In the genomic region with DNA sequence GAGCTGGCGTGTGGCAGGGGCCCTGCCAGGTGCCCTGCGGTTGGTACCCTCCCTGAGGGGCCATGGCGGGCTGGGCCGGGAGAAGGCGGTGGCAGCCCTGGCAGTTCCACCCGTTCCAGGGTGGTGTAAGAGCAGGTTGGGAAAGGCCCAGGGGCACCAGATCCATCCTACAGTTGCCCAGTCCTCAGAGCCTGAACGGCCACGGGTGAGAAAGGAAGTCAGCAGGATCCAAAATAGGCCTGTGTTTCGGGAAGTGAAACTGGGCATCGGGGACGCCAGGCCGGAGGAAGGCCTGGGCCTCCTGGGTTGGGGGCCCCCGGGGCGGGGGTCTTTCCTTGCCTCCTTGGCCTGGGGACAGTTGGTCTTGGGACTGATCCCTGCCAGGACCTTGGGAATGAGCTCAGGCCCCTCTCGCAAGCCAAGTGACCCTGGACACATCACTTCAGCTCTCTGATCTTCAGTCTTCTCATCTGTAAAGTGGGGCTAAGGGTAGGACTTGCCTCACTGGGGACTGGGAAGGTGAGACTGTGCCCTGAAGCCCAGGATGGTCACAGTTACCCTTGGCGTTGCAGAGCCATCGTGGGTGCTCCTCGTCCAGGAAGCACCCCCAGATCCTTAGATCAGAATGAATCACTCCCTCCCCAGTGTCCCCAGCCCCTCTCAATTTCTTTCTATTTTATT, we compare ENCODE assay signal across 19 cellular contexts. TPM values are rescaled to one million over a fixed set of nuclear protein-coding genes. Genes with fewer than 3 reads are reported as not detected.
A peak's percentile ranks its signal among the peaks of the same experiment; 100 is the strongest.
DNase-seq lines count a peak whose midpoint lies in the region; ATAC-seq and TF ChIP-seq lines count a peak whose summit lies in the region.
"Had no signal": no experiment of that assay in that cellular context is flagged by ENCODE, and none has a peak within 500 bp of the region (broad histone marks: within the 10 kb centered on the region; RNA-seq: fewer than 3 reads in every experiment).

No MANE protein-coding gene starts in this region.

- CTCF ChIA-PET in OCI-LY7 (lab: Charles Lee; ENCODE audit: unreplicated experiment): no interaction called here

- intact Hi-C loops in OCI-LY7 (cut with micrococcal nuclease; ENCODE audit: unreplicated experiment) (no loop called here), left ventricle myocardium superior (cut with micrococcal nuclease) (no loop called here)

- H3K4me3 ChIP-seq in OCI-LY7 (ENCODE audit: low read depth, low read length, poor library complexity, severe bottlenecking): peak overlapping the region; percentile 53
- H3K4me3 ChIP-seq: thyroid gland had no signal

- DNase-seq in OCI-LY7 (ENCODE audit: low spot score): peak; percentile 84
- DNase-seq in left ventricle myocardium superior: no peak
- DNase-seq in stimulated activated naive B cell treated with anti-CD40 and anti-IgM and Interleukin-4, amounts not matched to agents 10 μg/mL and 1 μg/mL and 100 μg/mL, for 72 hours: no peak
- no peak for DNase-seq in GDM1 (lab: John Stamatoyannopoulos, UW)
- DNase-seq in T1000 (lab: John Stamatoyannopoulos, UW): no peak
- DNase-seq in cerebellar cortex (ENCODE audit: low spot score): no peak
- no peak for DNase-seq in stimulated activated naive CD8-positive, alpha-beta T cell treated with anti-CD3 and anti-CD28 coated beads, Interleukin-15, Interleukin-2, amounts not matched to agents 100 U/mL and 50 U/mL, for 24 hours
- DNase-seq: activated CD4-positive, CD25-positive, alpha-beta regulatory T cell; activated effector memory CD4-positive, alpha-beta T cell treated with anti-CD3 and anti-CD28 coated beads, Interleukin-2, amount 50 U/mL, for 16 hours; CD4-positive, CD25-positive, alpha-beta regulatory T cell; DND-41; foreskin fibroblast; mesendoderm; NCI-H226; stimulated activated CD4-positive, alpha-beta T cell treated with anti-CD3 and anti-CD28 coated beads, Interleukin-4, amount 100 ng/mL, for 24 hours; T-cell; thyroid gland had no signal

- H3K4me1 ChIP-seq in OCI-LY7 (ENCODE audit: insufficient read depth, low read length, poor library complexity, severe bottlenecking): peaks cover 43% of the 10 kb centered on the region
- H3K4me1 ChIP-seq: thyroid gland had no signal

- no peaks in the 10 kb centered on the region for H4K20me1 ChIP-seq in OCI-LY7 (ENCODE audit: insufficient read depth, low read length)

- H3K9me3 Mint-ChIP-seq in IgD-negative memory B cell: no peaks in the 10 kb centered on the region
- H3K9me3 Mint-ChIP-seq in stimulated activated naive B cell treated with anti-CD40 and anti-IgM and Interleukin-4, amounts not matched to agents 10 μg/mL and 1 μg/mL and 100 μg/mL, for 72 hours: no peaks in the 10 kb centered on the region
- H3K9me3 Mint-ChIP-seq: CD4-positive, CD25-positive, alpha-beta regulatory T cell; T-cell had no signal

- no TSS peak for BruUV-seq in OCI-LY7 (replicated peaks; lab: Mats Ljungman, UMichigan)

- peak overlapping the region; percentile 70 for H2AFZ ChIP-seq in OCI-LY7 (ENCODE audit: low read length)

- no peaks in the 10 kb centered on the region for H3K27me3 Mint-ChIP-seq in IgD-negative memory B cell
- no peaks in the 10 kb centered on the region for H3K27me3 Mint-ChIP-seq in stimulated activated naive B cell treated with anti-CD40 and anti-IgM and Interleukin-4, amounts not matched to agents 10 μg/mL and 1 μg/mL and 100 μg/mL, for 72 hours

- no peaks in the 10 kb centered on the region for H3K9me3 ChIP-seq in OCI-LY7 (ENCODE audit: low read length)
- H3K9me3 ChIP-seq: thyroid gland had no signal

- H3K4me2 ChIP-seq in OCI-LY7 (ENCODE audit: low read length): peak overlapping the region; percentile 79

- peak; percentile 51 for ATAC-seq in left ventricle myocardium superior
- peak; percentile 53 to 66 for ATAC-seq in stimulated activated naive B cell treated with anti-CD40 and anti-IgM and Interleukin-4, amounts not matched to agents 10 μg/mL and 1 μg/mL and 100 μg/mL, for 72 hours (replicated peaks)
- ATAC-seq in stimulated activated naive CD8-positive, alpha-beta T cell treated with anti-CD3 and anti-CD28 coated beads, Interleukin-15, Interleukin-2, amounts not matched to agents 100 U/mL and 50 U/mL, for 24 hours: no peak
- ATAC-seq: HCT116, T-cell had no signal

- H3K4me3 Mint-ChIP-seq in IgD-negative memory B cell: peak overlapping the region in 3 of 4 donors; percentile 16 to 72 (median 63)
- no peak overlapping the region for H3K4me3 Mint-ChIP-seq in stimulated activated naive B cell treated with anti-CD40 and anti-IgM and Interleukin-4, amounts not matched to agents 10 μg/mL and 1 μg/mL and 100 μg/mL, for 72 hours
- H3K4me3 Mint-ChIP-seq: CD4-positive, CD25-positive, alpha-beta regulatory T cell; T-cell had no signal

- no peaks in the 10 kb centered on the region for H3K79me2 ChIP-seq in OCI-LY7 (ENCODE audit: insufficient read depth, low read depth, low read length)

- H3K36me3 ChIP-seq in OCI-LY7 (ENCODE audit: insufficient read depth, low read length): no peaks in the 10 kb centered on the region
- H3K36me3 ChIP-seq: thyroid gland had no signal

- no peak for TF ChIP-seq CTCF in OCI-LY7 (conservative IDR thresholded peaks at IDR 0.05; ENCODE audit: low read length)

- peak overlapping the region; percentile 68 for H3K27ac ChIP-seq in OCI-LY7 (ENCODE audit: low read depth, low read length, poor library complexity, severe bottlenecking)
- H3K27ac ChIP-seq: thyroid gland had no signal

- POLR2A ChIA-PET in OCI-LY7 (lab: Charles Lee): interaction anchor here (0.5 to 1.0 kb wide), 3 partner anchors 12 to 789 kb away, joined by 4 to 7 read pairs (median 6); no protein-coding TSS in a partner anchor

- peak overlapping the region in 1 of 3 donors; percentile 78 for H3K27ac Mint-ChIP-seq in IgD-negative memory B cell
- H3K27ac Mint-ChIP-seq in stimulated activated naive B cell treated with anti-CD40 and anti-IgM and Interleukin-4, amounts not matched to agents 10 μg/mL and 1 μg/mL and 100 μg/mL, for 72 hours: no peak overlapping the region
- H3K27ac Mint-ChIP-seq: T-cell had no signal

- no peaks in the 10 kb centered on the region for H3K9me2 ChIP-seq in OCI-LY7 (ENCODE audit: insufficient read depth, low read length)

- H3K4me1 Mint-ChIP-seq in IgD-negative memory B cell: peaks cover 13 to 23% (median 20%) of the 10 kb centered on the region in 3 donors
- peaks cover 8 to 25% of the 10 kb centered on the region in 2 donors for H3K4me1 Mint-ChIP-seq in stimulated activated naive B cell treated with anti-CD40 and anti-IgM and Interleukin-4, amounts not matched to agents 10 μg/mL and 1 μg/mL and 100 μg/mL, for 72 hours

- H3K36me3 Mint-ChIP-seq in IgD-negative memory B cell: no peaks in the 10 kb centered on the region
- no peaks in the 10 kb centered on the region for H3K36me3 Mint-ChIP-seq in stimulated activated naive B cell treated with anti-CD40 and anti-IgM and Interleukin-4, amounts not matched to agents 10 μg/mL and 1 μg/mL and 100 μg/mL, for 72 hours
- H3K36me3 Mint-ChIP-seq: CD4-positive, CD25-positive, alpha-beta regulatory T cell; T-cell had no signal

RNA-seq across cellular contexts. Expression of a gene that starts 18.1 kb away (rescaled TPM):
- 7.3 TPM for polyA plus RNA-seq in IgD-negative memory B cell
- total RNA-seq in OCI-LY7 (2014; rRNA removed; shearing (Covaris generic)): 1.5 and 4.2 TPM in 2 replicates
- total RNA-seq in OCI-LY7 (2022) (3.3 and 3.9 TPM in 2 replicates), left ventricle myocardium superior (5.2 TPM)

Comparison
In these comparisons a context has a peak if more than half of its experiments do, and no peak if none do; other contexts are left out.
1. H3K4me3 Mint-ChIP-seq: peak in IgD-negative memory B cell (3 of 4); none in stimulated activated naive B cell treated with anti-CD40 and anti-IgM and Interleukin-4, amounts not matched to agents 10 μg/mL and 1 μg/mL and 100 μg/mL, for 72 hours (0 of 2).